ENCODE assay signal across 8 cellular contexts in the genomic region with DNA sequence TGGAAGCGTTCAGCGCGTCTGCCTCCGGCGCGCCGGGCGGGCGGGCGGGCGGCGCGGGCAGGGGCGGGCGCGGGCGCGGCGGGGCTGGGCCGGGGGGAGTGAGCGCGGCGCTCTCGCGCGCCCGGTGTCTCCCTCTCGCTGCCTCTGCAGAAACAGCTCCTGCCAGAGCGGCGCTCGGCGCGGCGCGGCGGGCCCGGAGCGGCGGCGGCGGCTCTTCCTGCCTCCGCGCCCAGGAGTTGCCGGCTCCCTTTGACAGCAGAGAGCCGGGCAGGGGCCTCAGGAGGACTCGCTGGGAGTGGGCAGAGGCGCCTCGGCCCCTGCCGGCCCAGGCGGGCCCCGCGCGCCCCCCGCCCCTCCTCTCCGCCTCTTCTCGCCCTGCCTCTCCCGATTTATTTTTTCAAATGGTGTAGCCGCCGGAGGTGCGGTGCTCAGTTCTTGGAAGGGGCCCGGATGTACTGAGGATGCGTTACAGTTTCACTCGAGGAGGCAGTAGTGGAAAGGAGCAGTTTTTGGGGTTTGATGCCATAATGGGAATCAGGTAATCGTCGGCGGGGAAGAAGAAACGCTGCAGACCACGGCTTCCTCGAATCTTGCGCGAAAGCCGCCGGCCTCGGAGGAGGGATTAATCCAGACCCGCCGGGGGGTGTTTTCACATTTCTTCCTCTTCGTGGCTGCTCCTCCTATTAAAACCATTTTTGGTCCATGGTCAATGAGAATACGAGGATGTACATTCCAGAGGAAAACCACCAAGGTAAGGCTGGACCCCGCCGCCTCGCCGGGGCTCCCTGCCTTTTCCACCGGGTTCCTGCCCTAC.
DNase-seq lines count a peak whose midpoint lies in the region; ATAC-seq lines count a peak whose summit lies in the region.

A gene (plus strand): TSS at position 127 of the 814 bp plus-strand sequence. CDS start 576 bp downstream, at position 703.

- H3K27ac Mint-ChIP-seq in activated naive CD4-positive, alpha-beta T cell treated with anti-CD3 and anti-CD28 coated beads, Interleukin-2, amount 50 U/mL, for 24 hours, result peak within 1 kb of the TSS; percentile 80

- H3K9me3 ChIP-seq in neuron (ENCODE audit: low read length), result no peaks in the 10 kb centered on the region

- peaks cover 24% of the 10 kb centered on the region for H3K4me1 Mint-ChIP-seq in activated naive CD4-positive, alpha-beta T cell treated with anti-CD3 and anti-CD28 coated beads, Interleukin-2, amount 50 U/mL, for 24 hours

- no peak for ATAC-seq in HG03025 (IDR thresholded peaks at IDR 0.05; ENCODE audit: low FRiP score, unreplicated experiment)

- H3K36me3 Mint-ChIP-seq in activated naive CD4-positive, alpha-beta T cell treated with anti-CD3 and anti-CD28 coated beads, Interleukin-2, amount 50 U/mL, for 24 hours, result no peaks in the 10 kb centered on the region

- peaks cover 57% of the 10 kb centered on the region for H3K27me3 Mint-ChIP-seq in activated naive CD4-positive, alpha-beta T cell treated with anti-CD3 and anti-CD28 coated beads, Interleukin-2, amount 50 U/mL, for 24 hours

- peak within 1 kb of the TSS; percentile 95 for H2AFZ ChIP-seq in neuron (ENCODE audit: low read depth, low read length)

- DNase-seq in NCI-H1417 (lab: John Stamatoyannopoulos, UW) (peak in 2 of 3 experiments; percentile 82 to 88), NCI-H1417 treated with DMSO at 0.1 percent for 48 hours (lab: John Stamatoyannopoulos, UW) (no peak), NCI-H69 (lab: John Stamatoyannopoulos, UW) (peak; percentile 89), head of caudate nucleus (peak in 41 of 42 donors; percentile 41 to 91 (median 72)), KG1 (lab: John Stamatoyannopoulos, UW) (no peak)

- no peaks in the 10 kb centered on the region for H3K36me3 ChIP-seq in neuron (ENCODE audit: insufficient read depth, low read length)

- peak within 1 kb of the TSS; percentile 86 for H3K4me3 Mint-ChIP-seq in activated naive CD4-positive, alpha-beta T cell treated with anti-CD3 and anti-CD28 coated beads, Interleukin-2, amount 50 U/mL, for 24 hours

- peak within 1 kb of the TSS; percentile 67 for H3K4me3 ChIP-seq in neuron (ENCODE audit: low read length)

- intact Hi-C loops in head of caudate nucleus (cut with DNase I), result loop anchor here (10.0 kb wide), 1 partner anchor 232 kb away; no protein-coding TSS in a partner anchor

- H3K4me1 ChIP-seq in neuron (ENCODE audit: insufficient read depth, low read length), result peaks cover 10% of the 10 kb centered on the region

- H3K9me3 Mint-ChIP-seq in activated naive CD4-positive, alpha-beta T cell treated with anti-CD3 and anti-CD28 coated beads, Interleukin-2, amount 50 U/mL, for 24 hours, result no peaks in the 10 kb centered on the region

- peaks cover 79% of the 10 kb centered on the region for H3K27me3 ChIP-seq in neuron (ENCODE audit: insufficient read depth, low read length)

Comparison
In these comparisons a context has a peak if more than half of its experiments do, and no peak if none do; other contexts are left out.
1. DNase-seq: peak in NCI-H1417 (2 of 3), NCI-H69 (single experiment) and head of caudate nucleus (41 of 42); none in NCI-H1417 treated with DMSO at 0.1 percent for 48 hours (single experiment) and KG1 (single experiment).